ENCODE assay signal across 22 cellular contexts in genomic region chr22:44799077-44799931, GRCh38. TPM values are rescaled to one million over a fixed set of nuclear protein-coding genes. Genes with fewer than 3 reads are reported as not detected.
DNase-seq lines count a peak whose midpoint lies in the region; ATAC-seq and TF ChIP-seq lines count a peak whose summit lies in the region.
"Had no signal": no experiment of that assay in that cellular context is flagged by ENCODE, and none has a peak within 500 bp of the region (broad histone marks: within the 10 kb centered on the region; RNA-seq: fewer than 3 reads in every experiment).

No MANE protein-coding gene starts in this region.

- no peak overlapping the region for H3K4me3 Mint-ChIP-seq in endodermal cell
- H3K4me3 Mint-ChIP-seq in activated CD4-positive, alpha-beta T cell treated with anti-CD3 and anti-CD28 coated beads, Interleukin-2, amount 10 ng/mL, durations not matched to agents 24 days and 14 days, result no peak overlapping the region
- H3K4me3 Mint-ChIP-seq: CD8-positive, alpha-beta memory T cell; HFFc6 had no signal

- peaks cover 16% of the 10 kb centered on the region for H3K4me1 Mint-ChIP-seq in endodermal cell
- H3K4me1 Mint-ChIP-seq in activated CD4-positive, alpha-beta T cell treated with anti-CD3 and anti-CD28 coated beads, Interleukin-2, amount 10 ng/mL, durations not matched to agents 24 days and 14 days, result peaks cover 3% of the 10 kb centered on the region

- H3K4me1 ChIP-seq in HUES64 (ENCODE audit: insufficient read depth, low read length) (peaks cover 17% of the 10 kb centered on the region), endodermal cell (ENCODE audit: control insufficient read depth, insufficient read depth, low read length) (peaks cover 9% of the 10 kb centered on the region), osteoblast (ENCODE audit: insufficient read depth, low read length) (no peaks in the 10 kb centered on the region)
- H3K4me1 ChIP-seq: Peyer's patch, SJSA1 had no signal

- H3K27me3 Mint-ChIP-seq in endodermal cell (ENCODE audit: insufficient read depth), result no peaks in the 10 kb centered on the region
- no peaks in the 10 kb centered on the region for H3K27me3 Mint-ChIP-seq in activated CD4-positive, alpha-beta T cell treated with anti-CD3 and anti-CD28 coated beads, Interleukin-2, amount 10 ng/mL, durations not matched to agents 24 days and 14 days

- H3K36me3 ChIP-seq in H7 (replicated peaks; ENCODE audit: control insufficient read depth, insufficient read depth, low read length), result no peaks in the 10 kb centered on the region
- no peaks in the 10 kb centered on the region for H3K36me3 ChIP-seq in HUES64 (ENCODE audit: insufficient read depth, low read length)
- no peaks in the 10 kb centered on the region for H3K36me3 ChIP-seq in endodermal cell (ENCODE audit: control insufficient read depth, insufficient read depth, low read length)
- H3K36me3 ChIP-seq in osteoblast (ENCODE audit: insufficient read depth, low read length), result no peaks in the 10 kb centered on the region
- H3K36me3 ChIP-seq: Peyer's patch, SJSA1 had no signal

- no peak for ATAC-seq in HG03520 (IDR thresholded peaks at IDR 0.05; ENCODE audit: unreplicated experiment)

- H3K27ac ChIP-seq in HUES64 (ENCODE audit: low read depth, low read length) (no peak overlapping the region), endodermal cell (ENCODE audit: low read depth, low read length) (no peak overlapping the region), osteoblast (ENCODE audit: low read depth, low read length) (no peak overlapping the region)
- H3K27ac ChIP-seq: KMS-11, Peyer's patch, SJSA1 had no signal

- H4K20me1 ChIP-seq in osteoblast (ENCODE audit: insufficient read depth, low read length), result no peaks in the 10 kb centered on the region

- DNase-seq in H7 (peak; percentile 60), endodermal cell (no peak), osteoblast (ENCODE audit: insufficient read length, low spot score, missing footprints) (peak; percentile 68), NCI-H1105 treated with DMSO at 0.1 percent for 48 hours (lab: John Stamatoyannopoulos, UW) (no peak)
- no peak for DNase-seq in activated CD4-positive, alpha-beta T cell treated with anti-CD3 and anti-CD28 coated beads, Interleukin-2, amount 10 ng/mL, durations not matched to agents 24 days and 14 days
- DNase-seq: AML-193; C1 segment of cervical spinal cord; CD8-positive, alpha-beta memory T cell; EL; GF-D8; HFFc6; NCI-H1092 treated with DMSO at 0.1 percent for 48 hours; NCI-H146; NCI-H2029; NCI-H524 treated with DMSO at 0.1 percent for 48 hours; NCI-H82; Peyer's patch had no signal

- no peak overlapping the region for H3K4me3 ChIP-seq in H7 (ENCODE audit: insufficient read depth, low read depth, low read length)
- H3K4me3 ChIP-seq in HUES64 (ENCODE audit: low read length), result no peak overlapping the region
- no peak overlapping the region for H3K4me3 ChIP-seq in endodermal cell (ENCODE audit: low read length)
- H3K4me3 ChIP-seq in osteoblast (ENCODE audit: insufficient read depth, low read length), result no peak overlapping the region
- H3K4me3 ChIP-seq: Peyer's patch, SJSA1 had no signal

- no peak overlapping the region for H2AFZ ChIP-seq in osteoblast (ENCODE audit: low read length)

- H3K9me3 ChIP-seq in HUES64 (ENCODE audit: insufficient read depth, low read depth, low read length), result no peaks in the 10 kb centered on the region
- H3K9me3 ChIP-seq in endodermal cell (ENCODE audit: control insufficient read depth, low read length), result no peaks in the 10 kb centered on the region
- no peaks in the 10 kb centered on the region for H3K9me3 ChIP-seq in osteoblast (ENCODE audit: low read depth, low read length)
- H3K9me3 ChIP-seq: Peyer's patch, SJSA1 had no signal

- no peaks in the 10 kb centered on the region for H3K79me2 ChIP-seq in osteoblast (ENCODE audit: insufficient read depth, low read length)

- no peaks in the 10 kb centered on the region for H3K27me3 ChIP-seq in H7 (ENCODE audit: control insufficient read depth, insufficient read depth, low read length)
- H3K27me3 ChIP-seq in HUES64 (ENCODE audit: insufficient read depth, low read length), result no peaks in the 10 kb centered on the region
- no peaks in the 10 kb centered on the region for H3K27me3 ChIP-seq in endodermal cell (ENCODE audit: control insufficient read depth, insufficient read depth, low read length, poor library complexity, severe bottlenecking)
- H3K27me3 ChIP-seq in osteoblast (ENCODE audit: insufficient read depth, low read length), result no peaks in the 10 kb centered on the region
- H3K27me3 ChIP-seq: Peyer's patch had no signal

- H3K9ac ChIP-seq in HUES64 (ENCODE audit: low read depth, low read length) (peak overlapping the region; percentile 32; the same call in 1 of the 2 replicates), endodermal cell (ENCODE audit: extremely low read depth, low read length, poor library complexity, severe bottlenecking) (no peak overlapping the region)
- H3K9ac ChIP-seq: KMS-11 had no signal

- intact Hi-C loops in activated CD4-positive, alpha-beta T cell treated with anti-CD3 and anti-CD28 coated beads, Interleukin-2, amount 10 ng/mL, durations not matched to agents 24 days and 14 days (cut with micrococcal nuclease), result no loop called here

- H3K27ac Mint-ChIP-seq in endodermal cell, result peak overlapping the region; percentile 52
- no peak overlapping the region for H3K27ac Mint-ChIP-seq in activated CD4-positive, alpha-beta T cell treated with anti-CD3 and anti-CD28 coated beads, Interleukin-2, amount 10 ng/mL, durations not matched to agents 24 days and 14 days
- H3K27ac Mint-ChIP-seq: CD8-positive, alpha-beta memory T cell; HFFc6 had no signal

- H3K9me3 Mint-ChIP-seq in endodermal cell, result no peaks in the 10 kb centered on the region
- no peaks in the 10 kb centered on the region for H3K9me3 Mint-ChIP-seq in activated CD4-positive, alpha-beta T cell treated with anti-CD3 and anti-CD28 coated beads, Interleukin-2, amount 10 ng/mL, durations not matched to agents 24 days and 14 days
- H3K9me3 Mint-ChIP-seq: CD8-positive, alpha-beta memory T cell; HFFc6 had no signal

- no peak overlapping the region for H3K4me2 ChIP-seq in osteoblast (ENCODE audit: insufficient read depth, low read length)
- H3K4me2 ChIP-seq: KMS-11 had no signal

- 91% methylated on average over 16 of the region's 16 CpGs for WGBS in HUES64
- 91 to 100% methylated on average over 4 to 16 of the region's 16 CpGs for WGBS in endodermal cell (ENCODE audit: insufficient coverage in 1 of 2, insufficient read length in 1 of 2), 2 experiments

- no peak for TF ChIP-seq CTCF in endodermal cell (conservative IDR thresholded peaks at IDR 0.05)
- TF ChIP-seq CTCF in osteoblast (IDR thresholded peaks at IDR 0.05; ENCODE audit: extremely low read depth, low read depth, low read length), result no peak

- H3K36me3 Mint-ChIP-seq in endodermal cell (ENCODE audit: low read depth), result peaks cover 9% of the 10 kb centered on the region
- no peaks in the 10 kb centered on the region for H3K36me3 Mint-ChIP-seq in activated CD4-positive, alpha-beta T cell treated with anti-CD3 and anti-CD28 coated beads, Interleukin-2, amount 10 ng/mL, durations not matched to agents 24 days and 14 days (ENCODE audit: low read depth)
- H3K36me3 Mint-ChIP-seq: CD8-positive, alpha-beta memory T cell had no signal

RNA-seq across cellular contexts. Expression of gene ARHGAP8, which starts 46.9 kb away (rescaled TPM):
- total RNA-seq in H7 (2014; rRNA removed; shearing (Covaris generic)), result 24.8 and 28.3 TPM in 2 replicates
- 17.4 TPM for polyA plus RNA-seq in HUES64 (2013, experiment 1 of 2)
- 20.2 TPM for polyA plus RNA-seq in HUES64 (2013, experiment 2 of 2)
- total RNA-seq in endodermal cell, result 10 to 100 TPM; 45.2 to 51.3 TPM
- polyA plus RNA-seq in endodermal cell (2013, experiment 1 of 2), result 9.3 TPM
- 4.3 TPM for polyA plus RNA-seq in endodermal cell (2013, experiment 2 of 2)
- total RNA-seq in osteoblast, result 0.29 and 0.36 TPM in 2 replicates
- total RNA-seq in activated CD4-positive, alpha-beta T cell treated with anti-CD3 and anti-CD28 coated beads, Interleukin-2, amount 10 ng/mL, durations not matched to agents 24 days and 14 days, result 0.12 and 0.36 TPM in 2 replicates
- total RNA-seq: H4, HFFc6, SJSA1 had no signal
- polyA plus RNA-seq: CD8-positive, alpha-beta memory T cell had no signal

Comparison
In these comparisons a context has a peak if more than half of its experiments do, and no peak if none do; other contexts are left out.
1. DNase-seq: peak in H7 (single experiment) and osteoblast (single experiment); none in endodermal cell (single experiment), activated CD4-positive, alpha-beta T cell treated with anti-CD3 and anti-CD28 coated beads, Interleukin-2, amount 10 ng/mL, durations not matched to agents 24 days and 14 days (single experiment) and NCI-H1105 treated with DMSO at 0.1 percent for 48 hours (single experiment).
2. RNA of gene ARHGAP8, which starts 46.9 kb away (total RNA-seq): 45.2 to 51.3 TPM in endodermal cell and 24.8 to 28.3 TPM in H7; 0.29 to 0.36 TPM in osteoblast and 0.12 to 0.36 TPM in activated CD4-positive, alpha-beta T cell treated with anti-CD3 and anti-CD28 coated beads, Interleukin-2, amount 10 ng/mL, durations not matched to agents 24 days and 14 days; every median in the first group is over 10 times any median in the second.